ENCODE assay signal across 12 cellular contexts in the genomic region with DNA sequence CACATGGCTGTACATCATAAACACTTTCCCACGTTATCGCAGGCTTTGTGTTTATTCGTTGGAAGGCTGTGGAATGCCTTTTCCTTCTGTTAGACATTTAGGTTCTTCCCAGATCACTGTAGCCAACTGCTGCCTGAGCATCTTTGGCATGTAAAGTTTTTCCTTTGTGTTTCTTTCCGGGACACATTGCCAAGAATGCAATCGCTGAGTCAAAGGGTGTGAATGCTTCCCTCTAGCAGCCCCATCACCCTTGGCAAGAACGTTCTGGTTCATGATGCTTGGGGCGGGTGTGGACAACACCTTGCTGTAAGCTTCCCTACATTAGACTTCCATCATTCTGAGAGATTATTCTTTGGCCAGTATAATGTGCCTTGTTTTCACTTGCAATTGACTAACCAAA.
DNase-seq lines count a peak whose midpoint lies in the region; FAIRE-seq and TF ChIP-seq lines count a peak whose summit lies in the region.
"Had no signal": no experiment of that assay in that cellular context is flagged by ENCODE, and none has a peak within 500 bp of the region (broad histone marks: within the 10 kb centered on the region; RNA-seq: fewer than 3 reads in every experiment).

No MANE protein-coding gene starts in this region.

- H3K4me1 ChIP-seq in endothelial cell of umbilical vein (ENCODE audit: control insufficient read depth, extremely low read depth, insufficient read depth, low read length), result peaks cover 18% of the 10 kb centered on the region
- H3K4me1 ChIP-seq: gastroesophageal sphincter, parathyroid adenoma had no signal

- no peak for TF ChIP-seq POLR2A in endothelial cell of umbilical vein (IDR thresholded peaks at IDR 0.05; ENCODE audit: low read depth, low read length)

- DNase-seq in Daoy (ENCODE audit: low read depth) (peak; percentile 80), NCI-H446 (lab: John Stamatoyannopoulos, UW) (peak; percentile 49 to 78), endothelial cell of umbilical vein (ENCODE audit: low read depth, low spot score) (peak; percentile 92), non-pigmented ciliary epithelial cell (ENCODE audit: low read depth) (peak; percentile 57), NCI-H1105 (lab: John Stamatoyannopoulos, UW) (no peak), GM19240 (ENCODE audit: insufficient read length, low spot score) (no peak), D721Med (ENCODE audit: insufficient read length, low spot score) (no peak)
- DNase-seq in activated CD4-positive, alpha-beta T cell treated with anti-CD3 and anti-CD28 coated beads for 1 hour, result no peak
- DNase-seq: NCI-H187 treated with DMSO at 0.1 percent for 48 hours, T-helper 1 cell had no signal

- H3K9me3 ChIP-seq in endothelial cell of umbilical vein (replicated peaks; ENCODE audit: control insufficient read depth, insufficient read depth, low read length), result no peaks in the 10 kb centered on the region
- H3K9me3 ChIP-seq: gastroesophageal sphincter had no signal

- TF ChIP-seq CTCF in endothelial cell of umbilical vein (IDR thresholded peaks at IDR 0.05; ENCODE audit: extremely low read depth in 1 of 2, insufficient read depth in 1 of 2, low read depth in 1 of 2, low read length in 2 of 2) (no peak), D721Med (IDR thresholded peaks at IDR 0.05; ENCODE audit: insufficient read depth, missing control alignments) (no peak)

- intact Hi-C loops in endothelial cell of umbilical vein (cut with micrococcal nuclease), result loop anchor here (1.0 kb wide), 2 partner anchors 29 to 35 kb away; no protein-coding TSS in a partner anchor

- no peaks in the 10 kb centered on the region for H3K79me2 ChIP-seq in endothelial cell of umbilical vein (ENCODE audit: control insufficient read depth, insufficient read depth, low read length)
- H3K79me2 ChIP-seq: parathyroid adenoma had no signal

- H2AFZ ChIP-seq in endothelial cell of umbilical vein (ENCODE audit: low read depth, low read length), result no peak overlapping the region
- H2AFZ ChIP-seq: parathyroid adenoma had no signal

- no peaks in the 10 kb centered on the region for H3K36me3 ChIP-seq in endothelial cell of umbilical vein (ENCODE audit: control insufficient read depth in 2 of 2, extremely low read depth in 1 of 2, insufficient read depth in 2 of 2, low read length in 2 of 2)
- H3K36me3 ChIP-seq: gastroesophageal sphincter had no signal

- FAIRE-seq in endothelial cell of umbilical vein (lab: Jason Lieb, UNC) (peak; percentile 97), D721Med (lab: Jason Lieb, UNC) (no peak)

- no peaks in the 10 kb centered on the region for H3K27me3 ChIP-seq in endothelial cell of umbilical vein (ENCODE audit: control insufficient read depth in 2 of 2, insufficient read depth in 2 of 2, low read length in 2 of 2)

- H3K27ac ChIP-seq in endothelial cell of umbilical vein (ENCODE audit: insufficient read depth, low read depth, low read length), result peak overlapping the region; percentile 69
- H3K27ac ChIP-seq: gastroesophageal sphincter, parathyroid adenoma had no signal

- no TSS peak for BruUV-seq in endothelial cell of umbilical vein (replicated peaks; lab: Mats Ljungman, UMichigan)

- CTCF ChIA-PET in endothelial cell of umbilical vein (lab: Charles Lee), result no interaction called here

- POLR2A ChIA-PET in endothelial cell of umbilical vein (lab: Charles Lee), result no interaction called here

- H3K9me1 ChIP-seq in endothelial cell of umbilical vein (replicated peaks; ENCODE audit: control insufficient read depth, extremely low read depth, insufficient read depth, low read length), result no peaks in the 10 kb centered on the region

- peak overlapping the region; percentile 31 for H3K4me2 ChIP-seq in endothelial cell of umbilical vein (ENCODE audit: insufficient read depth, low read length)

- H4K20me1 ChIP-seq in endothelial cell of umbilical vein (replicated peaks; ENCODE audit: control insufficient read depth, extremely low read depth, insufficient read depth, low read length), result no peaks in the 10 kb centered on the region

- H3K9ac ChIP-seq in endothelial cell of umbilical vein (replicated peaks; ENCODE audit: extremely low read depth, insufficient read depth, low read length), result no peak overlapping the region
- H3K9ac ChIP-seq: parathyroid adenoma had no signal

- H3K4me3 ChIP-seq in endothelial cell of umbilical vein (replicated peaks in 1 of 3; ENCODE audit: insufficient read depth in 1 of 3, low read depth in 1 of 3, low read length in 3 of 3), result no peak overlapping the region
- H3K4me3 ChIP-seq: gastroesophageal sphincter had no signal

- dilution Hi-C loops in endothelial cell of umbilical vein (cut with MboI; ENCODE audit: extremely low pct_ligation_motif_present, low sequenced_read_pairs), result no loop called here

TF ChIP-seq in endothelial cell of umbilical vein, 7 proteins besides CTCF, POLR2A, EP300 and RAD21:
- TF ChIP-seq GATA2 (IDR thresholded peaks at IDR 0.05; ENCODE audit: insufficient read depth, insufficient read length, low read depth, low read length) (no peak), MYC (IDR thresholded peaks at IDR 0.05; ENCODE audit: low read depth, low read length) (no peak), FOS (IDR thresholded peaks at IDR 0.05; ENCODE audit: borderline replicate concordance, insufficient read depth, low read length) (peak; percentile 60), JUN (IDR thresholded peaks at IDR 0.05; ENCODE audit: borderline replicate concordance, insufficient read depth, insufficient read length, low read depth) (peak; percentile 54), POLR2AphosphoS5 (IDR thresholded peaks at IDR 0.05; ENCODE audit: insufficient read depth, low read depth, low read length) (peak; percentile 44)

Comparison
In these comparisons a context has a peak if more than half of its experiments do, and no peak if none do; other contexts are left out.
1. DNase-seq: peak in Daoy (single experiment), NCI-H446 (2 of 2), endothelial cell of umbilical vein (single experiment) and non-pigmented ciliary epithelial cell (single experiment); none in NCI-H1105 (single experiment), GM19240 (single experiment), D721Med (single experiment) and activated CD4-positive, alpha-beta T cell treated with anti-CD3 and anti-CD28 coated beads for 1 hour (single experiment).